In genomic region chr11:62856333-62856910, GRCh38 we compare ENCODE assay signal across 8 cellular contexts. TPM values are rescaled to one million over a fixed set of nuclear protein-coding genes. Genes with fewer than 3 reads are reported as not detected.
DNase-seq lines count a peak whose midpoint lies in the region; ATAC-seq, FAIRE-seq and TF ChIP-seq lines count a peak whose summit lies in the region.

No MANE protein-coding gene starts in this region.

- no peak for TF ChIP-seq EP300 in upper lobe of left lung (IDR thresholded peaks at IDR 0.05)

- H3K4me3 ChIP-seq in CD4-positive, CD25-positive, alpha-beta regulatory T cell (ENCODE audit: low read depth, low read length) = peak overlapping the region; percentile 95
- H3K4me3 ChIP-seq in astrocyte of the spinal cord (ENCODE audit: low read depth, low read length) = peak overlapping the region; percentile 82
- peak overlapping the region; percentile 28 for H3K4me3 ChIP-seq in lower leg skin (ENCODE audit: low read depth, poor library complexity, severe bottlenecking)
- peak overlapping the region; percentile 51 to 90 (median 74) for H3K4me3 ChIP-seq in upper lobe of left lung

- FAIRE-seq in RCC 7860 (lab: Jason Lieb, UNC) = no peak

- in situ Hi-C loops in astrocyte of the spinal cord (cut with HindIII; ENCODE audit: low sequenced_read_pairs) = no loop called here

- intact Hi-C loops in lower leg skin (cut with DNase I; ENCODE audit: low total_unique reads) = loop anchor here (10.0 kb wide), 1 partner anchor 62 kb away; the partner anchor contains the start of gene TMEM223

- peak in 1 of 3 donors; percentile 52 for DNase-seq in CD4-positive, CD25-positive, alpha-beta regulatory T cell
- DNase-seq in astrocyte of the spinal cord (ENCODE audit: low read depth, low spot score) (peak; percentile 28), lower leg skin (ENCODE audit: low spot score in 2 of 2) (no peak), upper lobe of left lung (no peak), NCI-H446 (lab: John Stamatoyannopoulos, UW) (no peak), SW 1271 (lab: John Stamatoyannopoulos, UW) (no peak), RCC 7860 (ENCODE audit: low spot score) (no peak)

- 9% methylated on average over 18 to 19 of the region's 20 CpGs for WGBS in lower leg skin, 2 donors
- WGBS in upper lobe of left lung, 2 donors = 7% methylated on average over 15 to 20 of the region's 20 CpGs

- no peaks in the 10 kb centered on the region for H3K27me3 ChIP-seq in CD4-positive, CD25-positive, alpha-beta regulatory T cell (ENCODE audit: control insufficient read depth, insufficient read depth, low read length)
- no peaks in the 10 kb centered on the region for H3K27me3 ChIP-seq in upper lobe of left lung

- TF ChIP-seq CTCF in astrocyte of the spinal cord (IDR thresholded peaks at IDR 0.05; ENCODE audit: low read depth, low read length) = no peak
- no peak for TF ChIP-seq CTCF in lower leg skin (IDR thresholded peaks at IDR 0.05)
- no peak for TF ChIP-seq CTCF in upper lobe of left lung (IDR thresholded peaks at IDR 0.05)

- peaks cover 33% of the 10 kb centered on the region for H3K36me3 ChIP-seq in CD4-positive, CD25-positive, alpha-beta regulatory T cell (ENCODE audit: control insufficient read depth, insufficient read depth, low read length)
- peaks cover 12 to 35% (median 24%) of the 10 kb centered on the region in 4 donors for H3K36me3 ChIP-seq in upper lobe of left lung

- H3K27me3 Mint-ChIP-seq in CD4-positive, CD25-positive, alpha-beta regulatory T cell = no peaks in the 10 kb centered on the region

- no peaks in the 10 kb centered on the region for H3K9me3 Mint-ChIP-seq in CD4-positive, CD25-positive, alpha-beta regulatory T cell

- peaks cover 35% of the 10 kb centered on the region for H3K36me3 Mint-ChIP-seq in CD4-positive, CD25-positive, alpha-beta regulatory T cell

- peak overlapping the region; percentile 26 to 98 (median 94) for H3K27ac Mint-ChIP-seq in CD4-positive, CD25-positive, alpha-beta regulatory T cell

- no peak for ATAC-seq in CD4-positive, CD25-positive, alpha-beta regulatory T cell (ENCODE audit: low read depth in 2 of 2)
- ATAC-seq in HG03460 (IDR thresholded peaks at IDR 0.05; ENCODE audit: unreplicated experiment) = peak; percentile 7
- ATAC-seq in upper lobe of left lung (ENCODE audit: low FRiP score in 2 of 2) = no peak

- H3K27ac ChIP-seq in CD4-positive, CD25-positive, alpha-beta regulatory T cell (ENCODE audit: insufficient read depth, low read length, poor library complexity, severe bottlenecking) = peak overlapping the region; percentile 77
- peak overlapping the region; percentile 43 to 84 (median 73) for H3K27ac ChIP-seq in upper lobe of left lung

- peaks cover 22 to 54% (median 41%) of the 10 kb centered on the region in 4 donors for H3K4me1 Mint-ChIP-seq in CD4-positive, CD25-positive, alpha-beta regulatory T cell

- H3K4me3 Mint-ChIP-seq in CD4-positive, CD25-positive, alpha-beta regulatory T cell = peak overlapping the region; percentile 96 to 98 (median 96)

- peaks cover 41% of the 10 kb centered on the region for H3K4me1 ChIP-seq in CD4-positive, CD25-positive, alpha-beta regulatory T cell (ENCODE audit: control insufficient read depth, insufficient read depth, low read length, poor library complexity, severe bottlenecking)
- peaks cover 29 to 40% (median 33%) of the 10 kb centered on the region in 4 donors for H3K4me1 ChIP-seq in upper lobe of left lung

- no peaks in the 10 kb centered on the region for H3K9me3 ChIP-seq in CD4-positive, CD25-positive, alpha-beta regulatory T cell (ENCODE audit: control insufficient read depth in 2 of 2, low read length in 2 of 2)
- no peaks in the 10 kb centered on the region for H3K9me3 ChIP-seq in upper lobe of left lung

- TF ChIP-seq POLR2A in lower leg skin (IDR thresholded peaks at IDR 0.05) = no peak
- no peak for TF ChIP-seq POLR2A in upper lobe of left lung (IDR thresholded peaks at IDR 0.05)

RNA-seq across cellular contexts. Expression of gene WDR74, which starts 17.0 kb away (rescaled TPM):
- 201 TPM for total RNA-seq in CD4-positive, CD25-positive, alpha-beta regulatory T cell
- 10 to 100 TPM; 41.6 to 61.1 (median 49.0) TPM for polyA plus RNA-seq in CD4-positive, CD25-positive, alpha-beta regulatory T cell
- total RNA-seq in lower leg skin = 10 to 100 TPM; 49.7 to 93.8 (median 64.3) TPM
- total RNA-seq in upper lobe of left lung = 10 to 100 TPM; 31.5 to 56.6 (median 50.4) TPM

RNA-seq across cellular contexts. Expression of gene TEX54, which starts 23.8 kb away (rescaled TPM):
- total RNA-seq in CD4-positive, CD25-positive, alpha-beta regulatory T cell = not detected
- polyA plus RNA-seq in CD4-positive, CD25-positive, alpha-beta regulatory T cell = 1 to 10 TPM in 2 of 4 donors, under 1 TPM in 1, not detected in 1; 0.76 to 2.2 (median 2.1) TPM
- total RNA-seq in lower leg skin (not detected), upper lobe of left lung (not detected)

RNA-seq across cellular contexts. Expression of gene SLC3A2, which starts 24.3 kb away (rescaled TPM):
- total RNA-seq in CD4-positive, CD25-positive, alpha-beta regulatory T cell = 277 TPM
- 100 to 1,000 TPM; 158 to 172 (median 168) TPM for polyA plus RNA-seq in CD4-positive, CD25-positive, alpha-beta regulatory T cell
- 100 to 1,000 TPM; 175 to 190 (median 187) TPM for total RNA-seq in lower leg skin
- 100 to 1,000 TPM; 120 to 236 (median 179) TPM for total RNA-seq in upper lobe of left lung

RNA-seq across cellular contexts. Expression of gene STX5, which starts 24.6 kb away (rescaled TPM):
- total RNA-seq in CD4-positive, CD25-positive, alpha-beta regulatory T cell = 128 TPM
- polyA plus RNA-seq in CD4-positive, CD25-positive, alpha-beta regulatory T cell = 10 to 100 TPM; 28.2 to 39.8 (median 35.4) TPM
- 10 to 100 TPM; 30.0 to 47.4 (median 38.4) TPM for total RNA-seq in lower leg skin
- total RNA-seq in upper lobe of left lung = 10 to 100 TPM; 25.3 to 53.8 (median 44.9) TPM

RNA-seq across cellular contexts. Expression of gene NXF1, which starts 51.2 kb away (rescaled TPM):
- 309 TPM for total RNA-seq in CD4-positive, CD25-positive, alpha-beta regulatory T cell
- 10 to 100 TPM; 47.3 to 70.9 (median 64.2) TPM for polyA plus RNA-seq in CD4-positive, CD25-positive, alpha-beta regulatory T cell
- total RNA-seq in lower leg skin = 100 to 1,000 TPM in 1 of 4 donors, 10 to 100 TPM in 3; 56.6 to 114 (median 79.6) TPM
- 100 to 1,000 TPM in 1 of 6 donors, 10 to 100 TPM in 5; 56.1 to 215 (median 81.2) TPM for total RNA-seq in upper lobe of left lung

Comparison
In these comparisons a context has a peak if more than half of its experiments do, and no peak if none do; other contexts are left out.
1. H3K4me3 ChIP-seq: peak in every context shown above with its lines; median percentile 95 in CD4-positive, CD25-positive, alpha-beta regulatory T cell; 82 in astrocyte of the spinal cord; 74 in upper lobe of left lung; 28 in lower leg skin.